ENCODE assay signal across 21 cellular contexts in genomic region chr13:103852036-103852435, GRCh38.
"Had no signal": no experiment of that assay in that cellular context is flagged by ENCODE, and none has a peak within 500 bp of the region (broad histone marks: within the 10 kb centered on the region; RNA-seq: fewer than 3 reads in every experiment).

No MANE protein-coding gene starts in this region.

- H3K9me3 ChIP-seq: gastrocnemius medialis, left ventricle myocardium inferior, thyroid gland had no signal

- ATAC-seq: activated T-cell treated with anti-CD3 and anti-CD28 coated beads, Interleukin-2, amount 50 U/mL, for 72 hours; gastrocnemius medialis; heart right ventricle had no signal

- H3K4me3 ChIP-seq: coronary artery, gastrocnemius medialis, heart right ventricle, left ventricle myocardium inferior, thyroid gland had no signal

- H3K36me3 ChIP-seq: gastrocnemius medialis, heart right ventricle, left ventricle myocardium inferior, thyroid gland had no signal

- H3K27me3 ChIP-seq: gastrocnemius medialis, heart right ventricle, thyroid gland had no signal

- H3K27ac ChIP-seq: coronary artery, gastrocnemius medialis, heart right ventricle, left ventricle myocardium inferior, thyroid gland had no signal

- DNase-seq: activated CD4-positive, alpha-beta T cell treated with anti-CD3 and anti-CD28 coated beads, Interleukin-2, amount 10 ng/mL, durations not matched to agents 7 days and 5 days; activated CD8-positive, alpha-beta memory T cell treated with anti-CD3 and anti-CD28 coated beads for 24 hours; activated CD8-positive, alpha-beta memory T cell treated with anti-CD3 and anti-CD28 coated beads, Interleukin-2, amount 50 U/mL, for 48 hours; activated effector memory CD4-positive, alpha-beta T cell treated with anti-CD3 and anti-CD28 coated beads, Interleukin-2, amount 50 U/mL, for 16 hours; activated naive CD4-positive, alpha-beta T cell treated with anti-CD3 and anti-CD28 coated beads, Interleukin-2, amount 50 U/mL, for 16 hours; activated T-cell treated with anti-CD3 and anti-CD28 coated beads, Interleukin-2, amount 50 U/mL, for 72 hours; aorta; gastrocnemius medialis; heart right ventricle; kidney glomerular epithelial cell; left ventricle myocardium inferior; mammary epithelial cell; nephron progenitor cell; occipital lobe; stimulated activated CD4-positive, alpha-beta T cell treated with anti-CD3 and anti-CD28 coated beads, Interleukin-12 subunit alpha, Interleukin-12 subunit beta, amount 100 ng/mL, for 4 hours; stimulated activated CD4-positive, alpha-beta T cell treated with anti-CD3 and anti-CD28 coated beads, Interleukin-1b, Interleukin-23, amount 100 ng/mL, for 48 hours; stimulated activated CD8-positive, alpha-beta memory T cell treated with anti-CD3 and anti-CD28 coated beads, Interleukin-4, amount 100 ng/mL, for 48 hours; stimulated activated naive CD4-positive, alpha-beta T cell; T1000; thyroid gland had no signal

- H3K4me1 ChIP-seq: gastrocnemius medialis, heart right ventricle, left ventricle myocardium inferior, thyroid gland had no signal
